16 cellular contexts compared by ENCODE assay signal in the genomic region with DNA sequence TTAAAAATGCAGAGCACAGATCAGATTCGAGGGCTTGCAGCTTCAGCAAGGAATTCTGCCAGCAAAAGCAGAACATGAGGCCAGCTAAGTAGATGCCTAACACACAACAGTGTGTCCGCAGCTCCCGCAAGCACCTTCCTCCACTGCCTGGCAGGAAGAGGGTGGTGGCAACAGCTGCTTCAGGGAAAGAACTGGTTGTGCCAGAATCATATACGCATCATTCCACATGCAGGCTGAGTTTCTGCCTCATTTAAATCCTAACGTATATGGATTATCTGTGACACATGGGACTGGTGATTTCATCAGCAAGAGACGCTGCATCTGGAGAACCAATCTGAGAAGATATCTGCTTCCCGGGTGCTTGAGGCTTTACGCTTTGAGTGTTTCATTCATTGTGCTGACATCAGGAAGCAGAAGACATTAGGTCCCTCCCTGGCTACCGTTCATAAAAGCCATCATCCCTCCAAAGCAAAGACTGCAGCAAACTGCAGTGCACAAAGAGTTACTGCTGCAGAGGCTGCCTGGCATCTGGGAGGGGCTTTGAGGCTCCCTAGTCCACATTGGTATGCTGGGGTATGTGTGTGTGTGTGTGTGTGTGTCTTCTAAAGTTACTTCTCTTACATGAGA.
DNase-seq lines count a peak whose midpoint lies in the region; ATAC-seq and TF ChIP-seq lines count a peak whose summit lies in the region.
"Had no signal": no experiment of that assay in that cellular context is flagged by ENCODE, and none has a peak within 500 bp of the region (broad histone marks: within the 10 kb centered on the region; RNA-seq: fewer than 3 reads in every experiment).

No MANE protein-coding gene starts in this region.

- no peaks in the 10 kb centered on the region for H3K36me3 ChIP-seq in SJCRH30
- no peaks in the 10 kb centered on the region for H3K36me3 ChIP-seq in gastrocnemius medialis
- H3K36me3 ChIP-seq: ascending aorta, thoracic aorta had no signal

- H3K4me1 Mint-ChIP-seq in glutamatergic neuron (ENCODE audit: low read depth, unreplicated experiment) = peaks cover 28% of the 10 kb centered on the region
- H3K4me1 Mint-ChIP-seq in activated CD4-positive, alpha-beta T cell treated with anti-CD3 and anti-CD28 coated beads for 36 hours = no peaks in the 10 kb centered on the region

- TF ChIP-seq POLR2A in gastrocnemius medialis (IDR thresholded peaks at IDR 0.05) = peak in 1 of 2 donors; percentile 22

- DNase-seq in LNCaP clone FGC (ENCODE audit: low read depth) (peak; percentile 31), SJCRH30 (peak; percentile 23 to 29), glutamatergic neuron (no peak), gastrocnemius medialis (peak; percentile 71 to 73), activated gamma-delta T cell treated with Interleukin-2 at 50 U/mL for 16 hours (no peak)
- no peak for DNase-seq in activated CD4-positive, alpha-beta T cell treated with anti-CD3 and anti-CD28 coated beads for 36 hours
- DNase-seq: activated T-cell treated with anti-CD3 and anti-CD28 coated beads, Interleukin-2, amount 50 U/mL, for 24 hours; H7; NCI-H2081; sigmoid colon had no signal

- peak; percentile 59 to 67 for ATAC-seq in gastrocnemius medialis
- ATAC-seq in activated CD4-positive, alpha-beta T cell treated with anti-CD3 and anti-CD28 coated beads for 36 hours = no peak
- ATAC-seq in GM18909 (IDR thresholded peaks at IDR 0.05; ENCODE audit: poor library complexity, unreplicated experiment) = no peak
- ATAC-seq: Right ventricle myocardium inferior had no signal

- in situ Hi-C loops in gastrocnemius medialis (cut with MboI; ENCODE audit: low sequenced_read_pairs in 4 of 4) = no loop called here

- H3K9me3 Mint-ChIP-seq in glutamatergic neuron (ENCODE audit: unreplicated experiment) = peaks cover 7% of the 10 kb centered on the region
- no peaks in the 10 kb centered on the region for H3K9me3 Mint-ChIP-seq in activated CD4-positive, alpha-beta T cell treated with anti-CD3 and anti-CD28 coated beads for 36 hours (ENCODE audit: low read depth)
- H3K9me3 Mint-ChIP-seq: activated T-cell treated with anti-CD3 and anti-CD28 coated beads, Interleukin-2, amount 50 U/mL, for 24 hours; mesothelial cell of epicardium had no signal

- H3K4me3 Mint-ChIP-seq in glutamatergic neuron (ENCODE audit: unreplicated experiment) = peak overlapping the region; percentile 9
- no peak overlapping the region for H3K4me3 Mint-ChIP-seq in activated CD4-positive, alpha-beta T cell treated with anti-CD3 and anti-CD28 coated beads for 36 hours
- H3K4me3 Mint-ChIP-seq: activated T-cell treated with anti-CD3 and anti-CD28 coated beads, Interleukin-2, amount 50 U/mL, for 24 hours; mesothelial cell of epicardium had no signal

- CTCF ChIA-PET in activated CD4-positive, alpha-beta T cell treated with anti-CD3 and anti-CD28 coated beads for 36 hours (lab: Charles Lee) = no interaction called here

- TF ChIP-seq CTCF in LNCaP clone FGC (IDR thresholded peaks at IDR 0.05; ENCODE audit: control insufficient read depth, extremely low read depth, insufficient read depth) (no peak), glutamatergic neuron (IDR thresholded peaks at IDR 0.05; ENCODE audit: partially characterized antibody, unreplicated experiment) (no peak), gastrocnemius medialis (IDR thresholded peaks at IDR 0.05 in 4 of 5, conservative IDR thresholded peaks at IDR 0.05 in 1 of 5) (no peak)

- intact Hi-C loops in gastrocnemius medialis (cut with DNase I; ENCODE audit: low total_unique reads) = loop anchor here (5.0 kb wide), 1 partner anchor 79 kb away; a partner anchor contains a TSS
- intact Hi-C loops in activated CD4-positive, alpha-beta T cell treated with anti-CD3 and anti-CD28 coated beads for 36 hours (cut with DNase I, micrococcal nuclease) = no loop called here

- H3K36me3 Mint-ChIP-seq in glutamatergic neuron (ENCODE audit: unreplicated experiment) = no peaks in the 10 kb centered on the region
- H3K36me3 Mint-ChIP-seq in activated CD4-positive, alpha-beta T cell treated with anti-CD3 and anti-CD28 coated beads for 36 hours (ENCODE audit: low read depth) = no peaks in the 10 kb centered on the region
- H3K36me3 Mint-ChIP-seq: mesothelial cell of epicardium had no signal

- H3K4me3 ChIP-seq in LNCaP clone FGC (ENCODE audit: low read depth, low read length) (no peak overlapping the region), SJCRH30 (no peak overlapping the region), gastrocnemius medialis (peak overlapping the region in 1 of 4 donors; percentile 23)
- H3K4me3 ChIP-seq: ascending aorta, sigmoid colon, thoracic aorta had no signal

- POLR2A ChIA-PET in activated CD4-positive, alpha-beta T cell treated with anti-CD3 and anti-CD28 coated beads for 36 hours (lab: Charles Lee) = no interaction called here

- no peak overlapping the region for H3K27ac ChIP-seq in SJCRH30
- peak overlapping the region; percentile 70 to 90 (median 76) for H3K27ac ChIP-seq in gastrocnemius medialis
- H3K27ac ChIP-seq: ascending aorta, thoracic aorta, VCaP had no signal

- H3K27me3 Mint-ChIP-seq in glutamatergic neuron (ENCODE audit: unreplicated experiment) = no peaks in the 10 kb centered on the region
- H3K27me3 Mint-ChIP-seq in activated CD4-positive, alpha-beta T cell treated with anti-CD3 and anti-CD28 coated beads for 36 hours = no peaks in the 10 kb centered on the region
- H3K27me3 Mint-ChIP-seq: activated T-cell treated with anti-CD3 and anti-CD28 coated beads, Interleukin-2, amount 50 U/mL, for 24 hours had no signal

- H3K27me3 ChIP-seq in SJCRH30 (no peaks in the 10 kb centered on the region), gastrocnemius medialis (no peaks in the 10 kb centered on the region)
- H3K27me3 ChIP-seq: ascending aorta, sigmoid colon had no signal

- H3K4me1 ChIP-seq in SJCRH30 (no peaks in the 10 kb centered on the region), gastrocnemius medialis (peaks cover 44 to 54% of the 10 kb centered on the region in 2 donors)
- H3K4me1 ChIP-seq: ascending aorta, sigmoid colon had no signal

- H3K27ac Mint-ChIP-seq in glutamatergic neuron (ENCODE audit: unreplicated experiment) = peak overlapping the region; percentile 62
- no peak overlapping the region for H3K27ac Mint-ChIP-seq in activated CD4-positive, alpha-beta T cell treated with anti-CD3 and anti-CD28 coated beads for 36 hours
- H3K27ac Mint-ChIP-seq: activated T-cell treated with anti-CD3 and anti-CD28 coated beads, Interleukin-2, amount 50 U/mL, for 24 hours; mesothelial cell of epicardium had no signal

- no peaks in the 10 kb centered on the region for H3K9me3 ChIP-seq in SJCRH30 (replicated peaks)
- no peaks in the 10 kb centered on the region for H3K9me3 ChIP-seq in gastrocnemius medialis
- H3K9me3 ChIP-seq: ascending aorta, sigmoid colon, thoracic aorta had no signal

Comparison
In these comparisons a context has a peak if more than half of its experiments do, and no peak if none do; other contexts are left out.
1. DNase-seq: peak in LNCaP clone FGC (single experiment), SJCRH30 (2 of 2) and gastrocnemius medialis (2 of 2); none in glutamatergic neuron (single experiment), activated gamma-delta T cell treated with Interleukin-2 at 50 U/mL for 16 hours (single experiment) and activated CD4-positive, alpha-beta T cell treated with anti-CD3 and anti-CD28 coated beads for 36 hours (single experiment).
2. ATAC-seq: peak in gastrocnemius medialis (2 of 2); none in activated CD4-positive, alpha-beta T cell treated with anti-CD3 and anti-CD28 coated beads for 36 hours (single experiment) and GM18909 (single experiment).